Comparison of ENCODE assay signal across 12 cellular contexts in the genomic region with DNA sequence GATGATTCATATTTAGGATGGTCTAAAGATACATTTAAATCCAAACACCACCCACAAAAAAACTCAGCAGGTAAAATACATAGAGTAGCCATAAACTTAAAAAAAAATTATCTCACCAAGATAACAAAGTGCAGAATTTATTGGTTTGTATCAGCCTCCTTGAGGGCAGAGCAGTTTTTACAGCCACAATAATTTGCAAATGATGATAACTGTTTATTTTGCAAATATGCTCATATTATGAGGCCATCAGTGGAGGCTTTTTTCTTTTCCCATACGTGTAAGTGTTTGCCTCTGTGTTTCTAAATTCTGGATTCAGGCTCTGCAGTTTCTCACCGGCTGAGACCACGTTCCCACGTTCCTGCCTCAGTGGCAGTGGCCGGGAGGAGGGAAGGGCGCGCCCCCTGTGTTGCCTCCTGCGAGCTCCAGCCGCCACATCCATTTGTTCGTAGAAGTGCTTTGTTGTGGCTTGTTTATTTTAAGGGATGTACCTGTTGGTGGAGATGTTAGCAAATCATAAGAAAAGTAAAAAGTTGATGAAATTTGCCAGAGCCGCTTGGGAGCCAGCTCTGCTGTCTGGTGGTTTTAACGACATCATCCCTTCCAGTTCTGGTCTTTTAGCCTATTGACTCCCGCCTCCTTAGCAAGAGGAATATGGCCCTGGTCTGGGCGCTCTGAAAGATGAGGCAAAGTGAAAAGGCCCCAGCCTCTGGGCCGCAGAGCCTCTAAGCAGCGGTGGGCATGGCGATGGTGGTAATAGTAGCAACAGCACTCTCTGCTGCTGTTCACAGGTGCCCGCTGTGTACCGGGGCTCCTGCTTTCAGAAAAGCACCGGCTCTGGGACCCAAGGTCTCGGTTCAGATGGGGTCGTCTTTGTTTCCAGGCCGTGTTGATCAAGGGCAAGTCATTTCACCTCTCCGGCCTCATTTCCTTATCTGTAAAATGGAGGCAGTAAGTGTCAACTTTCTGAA.
A peak's percentile ranks its signal among the peaks of the same experiment; 100 is the strongest.
DNase-seq lines count a peak whose midpoint lies in the region; ATAC-seq and TF ChIP-seq lines count a peak whose summit lies in the region.
"Had no signal": no experiment of that assay in that cellular context is flagged by ENCODE, and none has a peak within 500 bp of the region (broad histone marks: within the 10 kb centered on the region; RNA-seq: fewer than 3 reads in every experiment).

No MANE protein-coding gene starts in this region.

- peaks cover 63% of the 10 kb centered on the region for H3K36me3 ChIP-seq in A673 (ENCODE audit: insufficient read depth, low read length, poor library complexity, severe bottlenecking)
- peaks cover 84% of the 10 kb centered on the region for H3K36me3 ChIP-seq in RWPE2 (ENCODE audit: low read depth)
- H3K36me3 ChIP-seq in ovary: no peaks in the 10 kb centered on the region

- WGBS in ovary, 3 donors: 7 to 27% (median 11%) methylated on average over 24 of the region's 24 CpGs

- H3K9me3 ChIP-seq in A673 (ENCODE audit: low read depth, low read length, poor library complexity, severe bottlenecking) (no peaks in the 10 kb centered on the region), RWPE2 (ENCODE audit: severe bottlenecking) (no peaks in the 10 kb centered on the region), ovary (no peaks in the 10 kb centered on the region)
- H3K9me3 ChIP-seq: neutrophil had no signal

- intact Hi-C loops in A673 (cut with micrococcal nuclease; ENCODE audit: unreplicated experiment) (no loop called here), ovary (cut with DNase I) (no loop called here)

- no peak for DNase-seq in A673 (ENCODE audit: low spot score)
- peak; percentile 64 for DNase-seq in RWPE2 (ENCODE audit: low spot score)
- DNase-seq in fibroblast of the aortic adventitia (ENCODE audit: low read depth): peak; percentile 33
- DNase-seq in ovary: peak in 2 of 5 donors; percentile 38 to 48
- no peak for DNase-seq in activated CD4-positive, alpha-beta T cell treated with anti-CD3 and anti-CD28 coated beads for 4 hours
- DNase-seq in activated CD4-positive, alpha-beta T cell treated with anti-CD3 and anti-CD28 coated beads, Interleukin-2, amount 50 U/mL, for 48 hours: no peak
- no peak for DNase-seq in activated naive CD4-positive, alpha-beta T cell (lab: John Stamatoyannopoulos, UW)
- DNase-seq: NCI-H1417 had no signal

- H3K27ac ChIP-seq in A673 (ENCODE audit: low read depth, low read length, poor library complexity, severe bottlenecking) (peak overlapping the region; percentile 97), RWPE2 (ENCODE audit: poor library complexity, severe bottlenecking) (peak overlapping the region; percentile 99), ovary (peak overlapping the region; percentile 94 to 98)
- H3K27ac ChIP-seq: neutrophil had no signal

- POLR2A ChIA-PET in A673 (lab: Charles Lee; ENCODE audit: low non-redundant PET): interaction anchor here (0.5 kb wide), 1 partner anchor 11 kb away, joined by 15 read pairs; no protein-coding TSS in a partner anchor

- peaks cover 80% of the 10 kb centered on the region for H3K4me1 ChIP-seq in A673 (ENCODE audit: insufficient read depth, low read length, poor library complexity, severe bottlenecking)
- peaks cover 34% of the 10 kb centered on the region for H3K4me1 ChIP-seq in RWPE2 (ENCODE audit: insufficient read depth, poor library complexity, severe bottlenecking)
- H3K4me1 ChIP-seq in ovary (ENCODE audit: insufficient read depth): peaks cover 34% of the 10 kb centered on the region

- TF ChIP-seq CTCF in A673 (conservative IDR thresholded peaks at IDR 0.05; ENCODE audit: low read depth, low read length) (no peak), RWPE2 (IDR thresholded peaks at IDR 0.05; ENCODE audit: poor library complexity, severe bottlenecking) (no peak), fibroblast of the aortic adventitia (IDR thresholded peaks at IDR 0.05; ENCODE audit: insufficient read depth, low read length) (no peak), ovary (IDR thresholded peaks at IDR 0.05) (no peak)

- H3K4me3 ChIP-seq in A673 (ENCODE audit: low read depth, low read length, poor library complexity, severe bottlenecking) (peak overlapping the region; percentile 85), RWPE2 (ENCODE audit: severe bottlenecking) (peak overlapping the region; percentile 64), fibroblast of the aortic adventitia (ENCODE audit: low read depth, low read length) (peak overlapping the region; percentile 98), ovary (peak overlapping the region; percentile 34)

- TF ChIP-seq POLR2A in ovary (IDR thresholded peaks at IDR 0.05): no peak

- H3K27me3 ChIP-seq in A673 (replicated peaks; ENCODE audit: insufficient read depth, low read depth, low read length, poor library complexity) (no peaks in the 10 kb centered on the region), RWPE2 (ENCODE audit: insufficient read depth, poor library complexity, severe bottlenecking) (no peaks in the 10 kb centered on the region), ovary (no peaks in the 10 kb centered on the region)
- H3K27me3 ChIP-seq: neutrophil had no signal

- BruUV-seq in A673 (replicated peaks; lab: Mats Ljungman, UMichigan): no TSS peak

- no peak for TF ChIP-seq EP300 in ovary (IDR thresholded peaks at IDR 0.05)

- ATAC-seq in RWPE2 (ENCODE audit: low read depth): no peak
- ATAC-seq in HG03108 (IDR thresholded peaks at IDR 0.05; ENCODE audit: unreplicated experiment): no peak
- ATAC-seq: activated CD4-positive, CD25-positive, alpha-beta regulatory T cell treated with anti-CD3 and anti-CD28 coated beads, Interleukin-2, amount 50 U/mL, for 24 hours; activated naive CD4-positive, alpha-beta T cell treated with anti-CD3 and anti-CD28 coated beads, Interleukin-2, amount 50 U/mL, for 72 hours had no signal

- CTCF ChIA-PET in A673 (lab: Charles Lee): no interaction called here

Comparison
In these comparisons a context has a peak if more than half of its experiments do, and no peak if none do; other contexts are left out.
1. DNase-seq: peak in RWPE2 (single experiment) and fibroblast of the aortic adventitia (single experiment); none in A673 (single experiment), activated CD4-positive, alpha-beta T cell treated with anti-CD3 and anti-CD28 coated beads for 4 hours (0 of 2), activated CD4-positive, alpha-beta T cell treated with anti-CD3 and anti-CD28 coated beads, Interleukin-2, amount 50 U/mL, for 48 hours (0 of 2) and activated naive CD4-positive, alpha-beta T cell (0 of 4).
2. H3K4me3 ChIP-seq: peak in every context shown above with its lines; median percentile 98 in fibroblast of the aortic adventitia; 85 in A673; 64 in RWPE2; 34 in ovary.
3. Peak in every context shown above with its lines, with median percentiles within 50 percentile points of each other: H3K27ac ChIP-seq.